In genomic region chr6:14001329-14002012, GRCh38 we compare ENCODE assay signal across 1 cellular context.
TF ChIP-seq lines count a peak whose summit lies in the region.

No MANE protein-coding gene starts in this region.

TF ChIP-seq in H1, 55 proteins besides CTCF, POLR2A, EP300 and RAD21 (continued from another document):
- TF ChIP-seq CTBP2 (IDR thresholded peaks at IDR 0.05; ENCODE audit: borderline replicate concordance, insufficient read depth, insufficient read length, low read length) (no peak), CEBPB (IDR thresholded peaks at IDR 0.05; ENCODE audit: low read depth, low read length) (no peak), NANOG (IDR thresholded peaks at IDR 0.05; ENCODE audit: insufficient read depth, low read depth, low read length, poor library complexity, severe bottlenecking) (no peak), JUND (IDR thresholded peaks at IDR 0.05; ENCODE audit: low read length) (no peak), TEAD4 (IDR thresholded peaks at IDR 0.05; ENCODE audit: low read depth, low read length) (no peak), SUZ12 (IDR thresholded peaks at IDR 0.05; ENCODE audit: low read length) (no peak), CREB1 (IDR thresholded peaks at IDR 0.05) (no peak), GTF2F1 (IDR thresholded peaks at IDR 0.05; ENCODE audit: borderline replicate concordance, low read depth, low read length) (no peak), JUN (IDR thresholded peaks at IDR 0.05; ENCODE audit: low read depth, low read length) (no peak), SP4 (IDR thresholded peaks at IDR 0.05; ENCODE audit: low read length) (no peak), TCF12 (IDR thresholded peaks at IDR 0.05; ENCODE audit: low read depth, low read length) (no peak), KDM1A (IDR thresholded peaks at IDR 0.05; ENCODE audit: borderline replicate concordance, low read length) (no peak), SIRT6 (IDR thresholded peaks at IDR 0.05; ENCODE audit: low read length) (no peak), E2F6 (IDR thresholded peaks at IDR 0.05) (no peak)
